1 cellular context compared by ENCODE assay signal in the genomic region with DNA sequence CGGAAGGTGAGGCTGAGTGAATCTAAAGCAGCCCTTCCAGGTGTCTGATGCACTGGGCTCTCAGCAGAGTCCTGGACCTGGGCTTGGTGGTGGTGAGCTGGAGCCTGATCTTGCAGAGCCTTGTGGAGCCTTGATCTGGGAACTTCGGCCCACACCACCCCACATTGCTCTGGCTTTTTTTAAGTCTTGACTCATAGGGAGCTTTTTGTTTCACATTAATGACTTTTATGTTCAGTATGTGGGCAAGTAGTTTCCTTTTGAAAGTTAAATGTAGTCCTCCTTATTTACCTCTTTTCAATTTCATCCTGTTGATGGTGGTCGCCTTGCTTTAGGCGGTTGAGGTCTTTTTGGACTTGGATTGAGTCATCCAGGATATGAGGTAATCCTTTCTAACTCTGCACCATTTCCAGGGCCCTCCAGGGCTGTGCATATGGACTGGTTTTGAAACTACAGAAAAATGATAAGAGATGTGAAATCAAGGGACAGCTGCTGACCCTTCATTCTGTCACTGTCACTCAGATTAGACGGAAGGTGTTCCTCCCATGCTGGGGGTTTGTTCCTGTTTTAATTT.
TF ChIP-seq lines count a peak whose summit lies in the region.

No MANE protein-coding gene starts in this region.

TF ChIP-seq in K562, 482 proteins besides CTCF, POLR2A, EP300 and RAD21 (continued from another document):
- TF ChIP-seq, protein P1, sequence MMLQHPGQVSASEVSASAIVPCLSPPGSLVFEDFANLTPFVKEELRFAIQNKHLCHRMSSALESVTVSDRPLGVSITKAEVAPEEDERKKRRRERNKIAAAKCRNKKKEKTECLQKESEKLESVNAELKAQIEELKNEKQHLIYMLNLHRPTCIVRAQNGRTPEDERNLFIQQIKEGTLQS (IDR thresholded peaks at IDR 0.05), result peak; percentile 69; the same call in 1 of the 2 replicates
- TF ChIP-seq, protein P1 (CRISPR knock-in tag; conservative IDR thresholded peaks at IDR 0.05), result no peak
- no peak for TF ChIP-seq KDM5B (IDR thresholded peaks at IDR 0.05; ENCODE audit: insufficient replicate concordance, low read depth, low read length)
- TF ChIP-seq, protein P2, sequence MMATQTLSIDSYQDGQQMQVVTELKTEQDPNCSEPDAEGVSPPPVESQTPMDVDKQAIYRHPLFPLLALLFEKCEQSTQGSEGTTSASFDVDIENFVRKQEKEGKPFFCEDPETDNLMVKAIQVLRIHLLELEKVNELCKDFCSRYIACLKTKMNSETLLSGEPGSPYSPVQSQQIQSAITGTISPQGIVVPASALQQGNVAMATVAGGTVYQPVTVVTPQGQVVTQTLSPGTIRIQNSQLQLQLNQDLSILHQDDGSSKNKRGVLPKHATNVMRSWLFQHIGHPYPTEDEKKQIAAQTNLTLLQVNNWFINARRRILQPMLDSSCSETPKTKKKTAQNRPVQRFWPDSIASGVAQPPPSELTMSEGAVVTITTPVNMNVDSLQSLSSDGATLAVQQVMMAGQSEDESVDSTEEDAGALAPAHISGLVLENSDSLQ (IDR thresholded peaks at IDR 0.05), result peak; percentile 31; the same call in 1 of the 2 replicates
- TF ChIP-seq, protein P3, sequence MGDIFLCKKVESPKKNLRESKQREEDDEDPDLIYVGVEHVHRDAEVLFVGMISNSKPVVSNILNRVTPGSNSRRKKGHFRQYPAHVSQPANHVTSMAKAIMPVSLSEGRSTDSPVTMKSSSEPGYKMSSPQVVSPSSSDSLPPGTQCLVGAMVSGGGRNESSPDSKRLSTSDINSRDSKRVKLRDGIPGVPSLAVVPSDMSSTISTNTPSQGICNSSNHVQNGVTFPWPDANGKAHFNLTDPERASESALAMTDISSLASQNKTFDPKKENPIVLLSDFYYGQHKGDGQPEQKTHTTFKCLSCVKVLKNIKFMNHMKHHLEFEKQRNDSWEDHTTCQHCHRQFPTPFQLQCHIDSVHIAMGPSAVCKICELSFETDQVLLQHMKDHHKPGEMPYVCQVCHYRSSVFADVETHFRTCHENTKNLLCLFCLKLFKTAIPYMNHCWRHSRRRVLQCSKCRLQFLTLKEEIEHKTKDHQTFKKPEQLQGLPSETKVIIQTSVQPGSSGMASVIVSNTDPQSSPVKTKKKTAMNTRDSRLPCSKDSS (IDR thresholded peaks at IDR 0.05; ENCODE audit: low read depth, partially characterized antibody), result no peak
